8 cellular contexts compared by ENCODE assay signal in the genomic region with DNA sequence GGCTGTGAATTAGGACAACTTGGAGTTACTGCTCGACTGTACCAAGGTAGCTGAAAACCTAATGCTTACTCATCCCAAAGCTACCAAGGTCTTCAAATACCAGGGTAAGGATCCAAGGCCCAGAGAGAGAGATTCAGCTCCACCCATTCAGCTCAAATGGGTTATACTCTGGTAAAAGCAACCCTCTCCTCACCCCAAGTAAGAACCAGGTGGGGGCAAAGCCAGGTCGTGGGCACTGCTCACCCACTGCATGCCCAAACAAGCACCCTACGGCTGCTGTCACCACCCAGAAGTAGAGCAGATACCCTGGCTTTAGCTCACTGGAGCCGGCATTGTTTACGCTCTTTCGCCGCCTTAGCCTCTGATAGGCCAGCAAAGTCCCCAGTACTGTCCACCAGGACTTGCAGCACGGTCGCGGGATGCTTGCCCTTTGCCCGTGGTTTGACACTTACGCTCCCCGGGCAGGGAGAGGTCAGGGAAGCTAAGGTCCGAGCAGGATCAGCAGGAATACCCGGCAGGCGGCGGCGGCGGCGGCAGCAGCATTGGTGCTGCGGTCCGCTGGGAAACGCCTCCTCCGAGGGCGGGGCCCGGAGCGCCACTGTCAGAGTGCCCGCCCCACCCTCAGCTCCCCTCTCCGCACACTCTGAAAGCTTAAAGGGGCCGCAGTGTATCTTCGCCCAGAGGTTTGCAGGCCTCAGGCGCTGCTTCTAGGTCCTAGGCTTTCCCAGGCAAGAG. TPM values are rescaled to one million over a fixed set of nuclear protein-coding genes. Genes with fewer than 3 reads are reported as not detected.
A peak's percentile ranks its signal among the peaks of the same experiment; 100 is the strongest.
DNase-seq lines count a peak whose midpoint lies in the region; ATAC-seq and TF ChIP-seq lines count a peak whose summit lies in the region.

No MANE protein-coding gene starts in this region.

- H3K27me3 Mint-ChIP-seq in glutamatergic neuron (ENCODE audit: unreplicated experiment) = no peaks in the 10 kb centered on the region

- no peak for TF ChIP-seq POLR2A in suprapubic skin (IDR thresholded peaks at IDR 0.05)

- peak; percentile 92 for DNase-seq in Ammon's horn (ENCODE audit: low spot score)
- DNase-seq in SK-MEL-5 (ENCODE audit: low read depth, low spot score) = peak; percentile 79
- DNase-seq in activated naive CD4-positive, alpha-beta T cell treated with anti-CD3 and anti-CD28 coated beads, Interleukin-2, amount 50 U/mL, for 72 hours (ENCODE audit: low spot score in 2 of 2) = peak in 1 of 2 donors; percentile 69
- DNase-seq in glutamatergic neuron = peak; percentile 93
- DNase-seq in occipital lobe (lab: John Stamatoyannopoulos, UW) = peak; percentile 77
- peak; percentile 85 to 89 for DNase-seq in suprapubic skin (ENCODE audit: low spot score in 2 of 2)

- no peaks in the 10 kb centered on the region for H3K9me3 Mint-ChIP-seq in activated naive CD4-positive, alpha-beta T cell treated with anti-CD3 and anti-CD28 coated beads, Interleukin-2, amount 50 U/mL, for 72 hours
- no peaks in the 10 kb centered on the region for H3K9me3 Mint-ChIP-seq in glutamatergic neuron (ENCODE audit: unreplicated experiment)

- WGBS in suprapubic skin = 1% methylated on average over 10 of the region's 32 CpGs

- H3K9me3 ChIP-seq in suprapubic skin = no peaks in the 10 kb centered on the region

- H3K27ac ChIP-seq in suprapubic skin = peak overlapping the region; percentile 76

- no peak for TF ChIP-seq CTCF in glutamatergic neuron (IDR thresholded peaks at IDR 0.05; ENCODE audit: partially characterized antibody, unreplicated experiment)
- TF ChIP-seq CTCF in suprapubic skin (IDR thresholded peaks at IDR 0.05) = peak in 1 of 2 donors; percentile 25

- peak overlapping the region; percentile 88 for H3K4me3 Mint-ChIP-seq in glutamatergic neuron (ENCODE audit: unreplicated experiment)

- H3K4me1 Mint-ChIP-seq in glutamatergic neuron (ENCODE audit: low read depth, unreplicated experiment) = peaks cover 10% of the 10 kb centered on the region

- no peak for TF ChIP-seq EP300 in suprapubic skin (IDR thresholded peaks at IDR 0.05)

- H3K4me1 ChIP-seq in suprapubic skin = peaks cover 40% of the 10 kb centered on the region

- peak overlapping the region; percentile 70 for H3K4me3 ChIP-seq in suprapubic skin

- H3K36me3 ChIP-seq in suprapubic skin = no peaks in the 10 kb centered on the region

- H3K27me3 ChIP-seq in suprapubic skin = no peaks in the 10 kb centered on the region

- no peaks in the 10 kb centered on the region for H3K36me3 Mint-ChIP-seq in activated naive CD4-positive, alpha-beta T cell treated with anti-CD3 and anti-CD28 coated beads, Interleukin-2, amount 50 U/mL, for 72 hours
- no peaks in the 10 kb centered on the region for H3K36me3 Mint-ChIP-seq in glutamatergic neuron (ENCODE audit: unreplicated experiment)

- ATAC-seq in GM19324 (IDR thresholded peaks at IDR 0.05; ENCODE audit: low FRiP score, unreplicated experiment) (peak; percentile 87), HG03460 (IDR thresholded peaks at IDR 0.05; ENCODE audit: unreplicated experiment) (peak; percentile 99)
- ATAC-seq in activated naive CD4-positive, alpha-beta T cell treated with anti-CD3 and anti-CD28 coated beads, Interleukin-2, amount 50 U/mL, for 72 hours = peak; percentile 96 to 100

- H3K27ac Mint-ChIP-seq in activated naive CD4-positive, alpha-beta T cell treated with anti-CD3 and anti-CD28 coated beads, Interleukin-2, amount 50 U/mL, for 72 hours = peak overlapping the region in 1 of 2 donors; percentile 25
- peak overlapping the region; percentile 75 for H3K27ac Mint-ChIP-seq in glutamatergic neuron (ENCODE audit: unreplicated experiment)

- in situ Hi-C loops in SK-MEL-5 (cut with HindIII; ENCODE audit: low pct_unique_long_range_greater_than_20kb, low sequenced_read_pairs) = no loop called here

RNA-seq across cellular contexts. Expression of a gene that starts 19.6 kb away (rescaled TPM):
- total RNA-seq in SK-MEL-5 (2014; rRNA removed; shearing (Covaris generic)) = 45.8 and 57.4 TPM in 2 replicates
- polyA plus RNA-seq in SK-MEL-5 (2015; cell fraction: cytosol; rRNA removed) = 64.0 and 84.5 TPM in 2 replicates
- polyA plus RNA-seq in SK-MEL-5 (2015; cell fraction: nucleus; rRNA removed) = 71.7 and 72.2 TPM in 2 replicates
- 100 to 1,000 TPM; 160 to 188 TPM for total RNA-seq in activated naive CD4-positive, alpha-beta T cell treated with anti-CD3 and anti-CD28 coated beads, Interleukin-2, amount 50 U/mL, for 72 hours
- total RNA-seq in glutamatergic neuron (ENCODE audit: unreplicated experiment) (193 TPM), occipital lobe (186 TPM), suprapubic skin (10 to 100 TPM; 29.9 to 59.2 (median 38.9) TPM)
